ENCODE assay signal across 18 cellular contexts in the genomic region with DNA sequence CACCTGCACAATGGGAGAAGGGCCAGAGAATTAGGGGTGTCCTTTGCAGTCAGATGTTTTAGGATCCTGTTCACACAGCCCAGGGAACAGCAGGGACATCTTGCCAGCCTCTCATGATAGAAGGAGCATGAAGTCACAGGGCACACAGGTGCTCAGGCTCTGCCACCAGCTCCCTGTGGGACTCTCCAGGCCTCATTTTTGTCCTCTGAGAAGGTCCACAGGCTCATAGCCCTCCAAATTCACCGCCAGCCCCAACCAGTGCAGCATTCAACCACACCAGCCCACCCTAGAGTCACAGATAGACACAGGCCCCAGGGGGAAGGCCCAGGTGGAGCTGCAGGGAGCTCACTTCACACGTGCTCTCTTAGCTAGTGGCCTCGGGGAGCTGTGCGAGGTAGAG.
DNase-seq lines count a peak whose midpoint lies in the region; ATAC-seq and TF ChIP-seq lines count a peak whose summit lies in the region.
"Had no signal": no experiment of that assay in that cellular context is flagged by ENCODE, and none has a peak within 500 bp of the region (broad histone marks: within the 10 kb centered on the region; RNA-seq: fewer than 3 reads in every experiment).

No MANE protein-coding gene starts in this region.

- H3K9me3 Mint-ChIP-seq in activated CD4-positive, alpha-beta T cell treated with anti-CD3 and anti-CD28 coated beads for 36 hours (ENCODE audit: low read depth) = no peaks in the 10 kb centered on the region
- H3K9me3 Mint-ChIP-seq in activated T-helper 2 cell treated with anti-CD3 and anti-CD28 coated beads, Interferon-gamma antibody, Interleukin-2, Interleukin-4, amounts not matched to agents 10 μg/mL and 5 μg/mL and 100 μg/mL, durations not matched to agents 14 hours and 24 hours and 36 hours = no peaks in the 10 kb centered on the region
- no peaks in the 10 kb centered on the region for H3K9me3 Mint-ChIP-seq in stimulated activated effector memory CD8-positive, alpha-beta T cell treated with anti-CD3 and anti-CD28 coated beads, Interleukin-12 subunit alpha, Interleukin-12 subunit beta, amount 100 ng/mL, for 72 hours
- H3K9me3 Mint-ChIP-seq: activated B cell treated with CpG ODN at 0.5 μM for 24 hours, GM23338 had no signal

- H3K27me3 ChIP-seq in upper lobe of right lung = no peaks in the 10 kb centered on the region
- H3K27me3 ChIP-seq: pancreas, upper lobe of left lung had no signal

- H3K36me3 Mint-ChIP-seq in activated CD4-positive, alpha-beta T cell treated with anti-CD3 and anti-CD28 coated beads for 36 hours (ENCODE audit: low read depth) = no peaks in the 10 kb centered on the region
- H3K36me3 Mint-ChIP-seq in activated T-helper 2 cell treated with anti-CD3 and anti-CD28 coated beads, Interferon-gamma antibody, Interleukin-2, Interleukin-4, amounts not matched to agents 10 μg/mL and 5 μg/mL and 100 μg/mL, durations not matched to agents 14 hours and 24 hours and 36 hours (ENCODE audit: low read depth) = no peaks in the 10 kb centered on the region
- H3K36me3 Mint-ChIP-seq in stimulated activated effector memory CD8-positive, alpha-beta T cell treated with anti-CD3 and anti-CD28 coated beads, Interleukin-12 subunit alpha, Interleukin-12 subunit beta, amount 100 ng/mL, for 72 hours = peaks cover 5% of the 10 kb centered on the region

- no peaks in the 10 kb centered on the region for H3K36me3 ChIP-seq in upper lobe of right lung
- H3K36me3 ChIP-seq: pancreas, upper lobe of left lung had no signal

- peak; percentile 1 for ATAC-seq in activated CD4-positive, alpha-beta T cell treated with anti-CD3 and anti-CD28 coated beads for 36 hours
- ATAC-seq in GM18511 (IDR thresholded peaks at IDR 0.05; ENCODE audit: unreplicated experiment) (peak; percentile 7), upper lobe of right lung (no peak), HG03196 (IDR thresholded peaks at IDR 0.05; ENCODE audit: unreplicated experiment) (no peak)
- no peak for ATAC-seq in stimulated activated effector memory CD8-positive, alpha-beta T cell treated with anti-CD3 and anti-CD28 coated beads, Interleukin-12 subunit alpha, Interleukin-12 subunit beta, amount 100 ng/mL, for 72 hours
- ATAC-seq: A549, foreskin keratinocyte, left cardiac atrium had no signal

- H3K9me3 ChIP-seq in upper lobe of right lung = no peaks in the 10 kb centered on the region
- H3K9me3 ChIP-seq: A549, mucosa of descending colon, pancreas, upper lobe of left lung had no signal

- CTCF ChIA-PET in activated CD4-positive, alpha-beta T cell treated with anti-CD3 and anti-CD28 coated beads for 36 hours (lab: Charles Lee) = interaction anchor here (0.6 to 1.0 kb wide), 3 partner anchors 40 to 144 kb away, joined by 3 to 4 read pairs (median 3); no protein-coding TSS in a partner anchor

- H3K27ac ChIP-seq in upper lobe of right lung = no peak overlapping the region
- H3K27ac ChIP-seq: A549, foreskin keratinocyte, pancreas, upper lobe of left lung had no signal

- intact Hi-C loops in activated CD4-positive, alpha-beta T cell treated with anti-CD3 and anti-CD28 coated beads for 36 hours (cut with DNase I, micrococcal nuclease) = loop anchor here in 1 of 2 experiments (5.0 kb wide), 1 partner anchor 389 kb away; no protein-coding TSS in a partner anchor
- intact Hi-C loops in activated T-helper 2 cell treated with anti-CD3 and anti-CD28 coated beads, Interferon-gamma antibody, Interleukin-2, Interleukin-4, amounts not matched to agents 10 μg/mL and 5 μg/mL and 100 μg/mL, durations not matched to agents 14 hours and 24 hours and 36 hours (cut with micrococcal nuclease) = no loop called here
- intact Hi-C loops in upper lobe of right lung (cut with DNase I) = no loop called here
- intact Hi-C loops in posterior vena cava (cut with DNase I) = no loop called here

- peak; percentile 9 for DNase-seq in activated CD4-positive, alpha-beta T cell treated with anti-CD3 and anti-CD28 coated beads for 36 hours
- DNase-seq in activated CD4-positive, alpha-beta T cell treated with anti-CD3 and anti-CD28 coated beads for 48 hours = no peak
- DNase-seq in activated T-helper 2 cell treated with anti-CD3 and anti-CD28 coated beads, Interferon-gamma antibody, Interleukin-2, Interleukin-4, amounts not matched to agents 10 μg/mL and 5 μg/mL and 100 μg/mL, durations not matched to agents 14 hours and 24 hours and 36 hours (ENCODE audit: low spot score) = no peak
- no peak for DNase-seq in stimulated activated effector memory CD8-positive, alpha-beta T cell treated with anti-CD3 and anti-CD28 coated beads, Interleukin-12 subunit alpha, Interleukin-12 subunit beta, amount 100 ng/mL, for 72 hours (ENCODE audit: low spot score in 2 of 2)
- DNase-seq in upper lobe of right lung (no peak), posterior vena cava (ENCODE audit: low spot score) (no peak)
- DNase-seq: activated B cell treated with CpG ODN at 0.5 μM for 24 hours, foreskin keratinocyte, Kasumi-1, left cardiac atrium, mucosa of descending colon, NCI-H2227 treated with DMSO at 0.1 percent for 48 hours, upper lobe of left lung had no signal

- POLR2A ChIA-PET in activated CD4-positive, alpha-beta T cell treated with anti-CD3 and anti-CD28 coated beads for 36 hours (lab: Charles Lee) = no interaction called here

- peaks cover 59% of the 10 kb centered on the region for H3K4me1 Mint-ChIP-seq in activated CD4-positive, alpha-beta T cell treated with anti-CD3 and anti-CD28 coated beads for 36 hours
- H3K4me1 Mint-ChIP-seq in activated T-helper 2 cell treated with anti-CD3 and anti-CD28 coated beads, Interferon-gamma antibody, Interleukin-2, Interleukin-4, amounts not matched to agents 10 μg/mL and 5 μg/mL and 100 μg/mL, durations not matched to agents 14 hours and 24 hours and 36 hours (ENCODE audit: low read depth) = peaks cover 20% of the 10 kb centered on the region
- H3K4me1 Mint-ChIP-seq in stimulated activated effector memory CD8-positive, alpha-beta T cell treated with anti-CD3 and anti-CD28 coated beads, Interleukin-12 subunit alpha, Interleukin-12 subunit beta, amount 100 ng/mL, for 72 hours = peaks cover 23% of the 10 kb centered on the region

- no peak overlapping the region for H3K4me3 ChIP-seq in upper lobe of right lung
- H3K4me3 ChIP-seq: A549, GM23338, mucosa of descending colon, pancreas, upper lobe of left lung had no signal

- H3K4me3 Mint-ChIP-seq in activated CD4-positive, alpha-beta T cell treated with anti-CD3 and anti-CD28 coated beads for 36 hours = no peak overlapping the region
- H3K4me3 Mint-ChIP-seq in activated T-helper 2 cell treated with anti-CD3 and anti-CD28 coated beads, Interferon-gamma antibody, Interleukin-2, Interleukin-4, amounts not matched to agents 10 μg/mL and 5 μg/mL and 100 μg/mL, durations not matched to agents 14 hours and 24 hours and 36 hours (ENCODE audit: low read depth) = no peak overlapping the region
- H3K4me3 Mint-ChIP-seq in stimulated activated effector memory CD8-positive, alpha-beta T cell treated with anti-CD3 and anti-CD28 coated beads, Interleukin-12 subunit alpha, Interleukin-12 subunit beta, amount 100 ng/mL, for 72 hours = peak overlapping the region; percentile 53
- H3K4me3 Mint-ChIP-seq: activated B cell treated with CpG ODN at 0.5 μM for 24 hours, GM23338 had no signal

- H3K27me3 Mint-ChIP-seq in activated CD4-positive, alpha-beta T cell treated with anti-CD3 and anti-CD28 coated beads for 36 hours = no peaks in the 10 kb centered on the region
- no peaks in the 10 kb centered on the region for H3K27me3 Mint-ChIP-seq in activated T-helper 2 cell treated with anti-CD3 and anti-CD28 coated beads, Interferon-gamma antibody, Interleukin-2, Interleukin-4, amounts not matched to agents 10 μg/mL and 5 μg/mL and 100 μg/mL, durations not matched to agents 14 hours and 24 hours and 36 hours (ENCODE audit: low read depth)

- TF ChIP-seq CTCF in upper lobe of right lung (IDR thresholded peaks at IDR 0.05) = no peak

- H3K4me1 ChIP-seq in upper lobe of right lung = no peaks in the 10 kb centered on the region
- H3K4me1 ChIP-seq: A549, foreskin keratinocyte, pancreas had no signal

- peak overlapping the region; percentile 88 for H3K27ac Mint-ChIP-seq in activated CD4-positive, alpha-beta T cell treated with anti-CD3 and anti-CD28 coated beads for 36 hours
- H3K27ac Mint-ChIP-seq in activated T-helper 2 cell treated with anti-CD3 and anti-CD28 coated beads, Interferon-gamma antibody, Interleukin-2, Interleukin-4, amounts not matched to agents 10 μg/mL and 5 μg/mL and 100 μg/mL, durations not matched to agents 14 hours and 24 hours and 36 hours = peak overlapping the region; percentile 88
- H3K27ac Mint-ChIP-seq in stimulated activated effector memory CD8-positive, alpha-beta T cell treated with anti-CD3 and anti-CD28 coated beads, Interleukin-12 subunit alpha, Interleukin-12 subunit beta, amount 100 ng/mL, for 72 hours = peak overlapping the region; percentile 91
- H3K27ac Mint-ChIP-seq: activated B cell treated with CpG ODN at 0.5 μM for 24 hours, GM23338 had no signal

Comparison
In these comparisons a context has a peak if more than half of its experiments do, and no peak if none do; other contexts are left out.
1. ATAC-seq: peak in activated CD4-positive, alpha-beta T cell treated with anti-CD3 and anti-CD28 coated beads for 36 hours (single experiment) and GM18511 (single experiment); none in stimulated activated effector memory CD8-positive, alpha-beta T cell treated with anti-CD3 and anti-CD28 coated beads, Interleukin-12 subunit alpha, Interleukin-12 subunit beta, amount 100 ng/mL, for 72 hours (single experiment), upper lobe of right lung (single experiment) and HG03196 (single experiment).
2. Peak in every context shown above with its lines, with median percentiles within 50 percentile points of each other: H3K27ac Mint-ChIP-seq.